Comparison of ENCODE assay signal across 8 cellular contexts in genomic region chr9:81405199-81405598, GRCh38.
"Had no signal": no experiment of that assay in that cellular context is flagged by ENCODE, and none has a peak within 500 bp of the region (broad histone marks: within the 10 kb centered on the region; RNA-seq: fewer than 3 reads in every experiment).

No MANE protein-coding gene starts in this region.

- H3K4me2 ChIP-seq: KMS-11 had no signal

- H3K9ac ChIP-seq: KMS-11 had no signal

- ATAC-seq: HepG2, K562 had no signal

- DNase-seq: IMR-90, KBM-7, KG1 had no signal

- H3K27ac ChIP-seq: HL-60, KMS-11 had no signal

- H3K4me3 ChIP-seq: K562 had no signal

- FAIRE-seq: HepG2, HTR-8/SVneo, K562 had no signal
